Comparison of ENCODE assay signal across 35 cellular contexts in genomic region chr1:87521446-87521845, GRCh38.
DNase-seq lines count a peak whose midpoint lies in the region; ATAC-seq and TF ChIP-seq lines count a peak whose summit lies in the region.
"Had no signal": no experiment of that assay in that cellular context is flagged by ENCODE, and none has a peak within 500 bp of the region (broad histone marks: within the 10 kb centered on the region; RNA-seq: fewer than 3 reads in every experiment).

No MANE protein-coding gene starts in this region.

- peaks cover 3 to 14% (median 12%) of the 10 kb centered on the region in 5 donors for H3K27me3 Mint-ChIP-seq in naive thymus-derived CD4-positive, alpha-beta T cell
- peaks cover 22% of the 10 kb centered on the region for H3K27me3 Mint-ChIP-seq in T-helper 17 cell
- H3K27me3 Mint-ChIP-seq: B cell; CD4-positive, CD25-positive, alpha-beta regulatory T cell had no signal

- H3K36me3 ChIP-seq in naive thymus-derived CD4-positive, alpha-beta T cell (ENCODE audit: control insufficient read depth in 2 of 3, insufficient read depth in 3 of 3, low read length in 3 of 3) = no peaks in the 10 kb centered on the region
- H3K36me3 ChIP-seq in tibial artery = no peaks in the 10 kb centered on the region
- H3K36me3 ChIP-seq in prostate gland = no peaks in the 10 kb centered on the region
- H3K36me3 ChIP-seq: BE2C; BLaER1; BLaER1 treated with 17β-estradiol and CSF1 and Interleukin-3, amounts not matched to agents 10 nM and 100 nM had no signal

- no peaks in the 10 kb centered on the region for H3K4me1 ChIP-seq in naive thymus-derived CD4-positive, alpha-beta T cell (ENCODE audit: control insufficient read depth in 2 of 2, insufficient read depth in 2 of 2, low read length in 2 of 2)
- H3K4me1 ChIP-seq in tibial artery (peaks cover 0 to 58% (median 13%) of the 10 kb centered on the region in 4 donors), prostate gland (replicated peaks) (no peaks in the 10 kb centered on the region)
- H3K4me1 ChIP-seq: A549; BE2C; BLaER1; BLaER1 treated with 17β-estradiol and CSF1 and Interleukin-3, amounts not matched to agents 10 nM and 100 nM; Caco-2 had no signal

- intact Hi-C loops in naive thymus-derived CD4-positive, alpha-beta T cell (cut with micrococcal nuclease) = no loop called here
- intact Hi-C loops in tibial artery (cut with DNase I; ENCODE audit: low total_unique reads) (loop anchor here (5.0 to 10.0 kb wide), 2 partner anchors 96 to 187 kb away; no protein-coding TSS in a partner anchor), prostate gland (cut with DNase I) (no loop called here)

- H3K27ac Mint-ChIP-seq in naive thymus-derived CD4-positive, alpha-beta T cell = no peak overlapping the region
- no peak overlapping the region for H3K27ac Mint-ChIP-seq in stimulated activated effector memory CD8-positive, alpha-beta T cell treated with anti-CD3 and anti-CD28 coated beads, Interleukin-12 subunit alpha, Interleukin-12 subunit beta, amount 100 ng/mL, for 72 hours
- H3K27ac Mint-ChIP-seq in T-helper 17 cell = no peak overlapping the region
- H3K27ac Mint-ChIP-seq: B cell; CD14-positive monocyte; CD4-positive, alpha-beta T cell; CD4-positive, CD25-positive, alpha-beta regulatory T cell; CD8-positive, alpha-beta memory T cell; CD8-positive, alpha-beta T cell had no signal

- no peaks in the 10 kb centered on the region for H3K4me1 Mint-ChIP-seq in naive thymus-derived CD4-positive, alpha-beta T cell
- no peaks in the 10 kb centered on the region for H3K4me1 Mint-ChIP-seq in stimulated activated effector memory CD8-positive, alpha-beta T cell treated with anti-CD3 and anti-CD28 coated beads, Interleukin-12 subunit alpha, Interleukin-12 subunit beta, amount 100 ng/mL, for 72 hours
- no peaks in the 10 kb centered on the region for H3K4me1 Mint-ChIP-seq in T-helper 17 cell
- H3K4me1 Mint-ChIP-seq: CD14-positive monocyte; CD4-positive, alpha-beta memory T cell; CD4-positive, CD25-positive, alpha-beta regulatory T cell; CD8-positive, alpha-beta memory T cell had no signal

- H3K27ac ChIP-seq in naive thymus-derived CD4-positive, alpha-beta T cell (ENCODE audit: low read depth, low read length) = no peak overlapping the region
- peak overlapping the region; percentile 66 to 84 for H3K27ac ChIP-seq in tibial artery
- H3K27ac ChIP-seq in prostate gland = no peak overlapping the region
- H3K27ac ChIP-seq: 22Rv1; A549; BLaER1; BLaER1 treated with 17β-estradiol and CSF1 and Interleukin-3, amounts not matched to agents 10 nM and 100 nM; C4-2B had no signal

- CTCF ChIA-PET in naive thymus-derived CD4-positive, alpha-beta T cell (lab: Charles Lee) = no interaction called here

- ATAC-seq in GM18502 (IDR thresholded peaks at IDR 0.05; ENCODE audit: poor library complexity, unreplicated experiment) (peak; percentile 49), T-helper 17 cell (no peak)
- peak; percentile 61 for ATAC-seq in naive thymus-derived CD4-positive, alpha-beta T cell
- peak; percentile 48 for ATAC-seq in stimulated activated effector memory CD8-positive, alpha-beta T cell treated with anti-CD3 and anti-CD28 coated beads, Interleukin-12 subunit alpha, Interleukin-12 subunit beta, amount 100 ng/mL, for 72 hours
- ATAC-seq: A549; CD8-positive, alpha-beta T cell had no signal

- no peaks in the 10 kb centered on the region for H3K36me3 Mint-ChIP-seq in naive thymus-derived CD4-positive, alpha-beta T cell
- no peaks in the 10 kb centered on the region for H3K36me3 Mint-ChIP-seq in stimulated activated effector memory CD8-positive, alpha-beta T cell treated with anti-CD3 and anti-CD28 coated beads, Interleukin-12 subunit alpha, Interleukin-12 subunit beta, amount 100 ng/mL, for 72 hours
- no peaks in the 10 kb centered on the region for H3K36me3 Mint-ChIP-seq in T-helper 17 cell (ENCODE audit: low read depth)
- H3K36me3 Mint-ChIP-seq: CD14-positive monocyte; CD4-positive, alpha-beta memory T cell; CD4-positive, CD25-positive, alpha-beta regulatory T cell; CD8-positive, alpha-beta memory T cell; CD8-positive, alpha-beta T cell had no signal

- H3K9me3 Mint-ChIP-seq in naive thymus-derived CD4-positive, alpha-beta T cell = peaks cover 0 to 7% (median 2%) of the 10 kb centered on the region in 11 donors
- H3K9me3 Mint-ChIP-seq in stimulated activated effector memory CD8-positive, alpha-beta T cell treated with anti-CD3 and anti-CD28 coated beads, Interleukin-12 subunit alpha, Interleukin-12 subunit beta, amount 100 ng/mL, for 72 hours = no peaks in the 10 kb centered on the region
- H3K9me3 Mint-ChIP-seq: CD4-positive, alpha-beta T cell; CD8-positive, alpha-beta T cell had no signal

- TF ChIP-seq CTCF in tibial artery (IDR thresholded peaks at IDR 0.05) (no peak), prostate gland (IDR thresholded peaks at IDR 0.05) (no peak)

- DNase-seq in naive thymus-derived CD4-positive, alpha-beta T cell = no peak
- DNase-seq in stimulated activated effector memory CD8-positive, alpha-beta T cell treated with anti-CD3 and anti-CD28 coated beads, Interleukin-12 subunit alpha, Interleukin-12 subunit beta, amount 100 ng/mL, for 72 hours (ENCODE audit: low spot score in 2 of 2) = no peak
- DNase-seq in tibial artery = no peak
- no peak for DNase-seq in NCI-H187 (lab: John Stamatoyannopoulos, UW)
- DNase-seq in NCI-H128 (lab: John Stamatoyannopoulos, UW; ENCODE audit: unreplicated experiment) = no peak
- DNase-seq in T-helper 17 cell = no peak
- no peak for DNase-seq in prostate gland (ENCODE audit: low spot score)
- DNase-seq: 8988T; ACHN; AML-193; BE2C; C1 segment of cervical spinal cord; Caco-2; Calu3; CD4-positive, alpha-beta T cell; CD4-positive, CD25-positive, alpha-beta regulatory T cell; CD8-positive, alpha-beta memory T cell; CD8-positive, alpha-beta T cell; COR-L47; DMS 273 treated with DMSO at 0.1 percent for 48 hours; DMS153; DMS53; DMS79; DMS79 treated with DMSO at 0.1 percent for 48 hours; DND-41; EL had no signal

- TF ChIP-seq POLR2A in prostate gland (IDR thresholded peaks at IDR 0.05) = no peak

- H3K9me3 ChIP-seq in naive thymus-derived CD4-positive, alpha-beta T cell (ENCODE audit: control insufficient read depth in 2 of 3, low read length in 3 of 3) = no peaks in the 10 kb centered on the region
- H3K9me3 ChIP-seq in tibial artery (no peaks in the 10 kb centered on the region), T-helper 17 cell (ENCODE audit: control insufficient read depth, low read length, poor library complexity, severe bottlenecking) (no peaks in the 10 kb centered on the region), prostate gland (no peaks in the 10 kb centered on the region)
- H3K9me3 ChIP-seq: A549; BE2C; BLaER1; BLaER1 treated with 17β-estradiol and CSF1 and Interleukin-3, amounts not matched to agents 10 nM and 100 nM; Caco-2 had no signal

- H3K27me3 ChIP-seq in naive thymus-derived CD4-positive, alpha-beta T cell (ENCODE audit: control insufficient read depth in 2 of 2, insufficient read depth in 2 of 2, low read length in 2 of 2) = no peaks in the 10 kb centered on the region
- no peaks in the 10 kb centered on the region for H3K27me3 ChIP-seq in tibial artery
- no peaks in the 10 kb centered on the region for H3K27me3 ChIP-seq in prostate gland (replicated peaks; ENCODE audit: insufficient read depth)
- H3K27me3 ChIP-seq: BE2C; BLaER1; BLaER1 treated with 17β-estradiol and CSF1 and Interleukin-3, amounts not matched to agents 10 nM and 100 nM had no signal

- POLR2A ChIA-PET in naive thymus-derived CD4-positive, alpha-beta T cell (lab: Charles Lee) = no interaction called here

- no peak overlapping the region for H3K4me3 Mint-ChIP-seq in naive thymus-derived CD4-positive, alpha-beta T cell
- H3K4me3 Mint-ChIP-seq in stimulated activated effector memory CD8-positive, alpha-beta T cell treated with anti-CD3 and anti-CD28 coated beads, Interleukin-12 subunit alpha, Interleukin-12 subunit beta, amount 100 ng/mL, for 72 hours = no peak overlapping the region
- H3K4me3 Mint-ChIP-seq in T-helper 17 cell = no peak overlapping the region
- H3K4me3 Mint-ChIP-seq: B cell; CD14-positive monocyte; CD4-positive, alpha-beta memory T cell; CD4-positive, alpha-beta T cell; CD4-positive, CD25-positive, alpha-beta regulatory T cell; CD8-positive, alpha-beta memory T cell; CD8-positive, alpha-beta T cell had no signal

- 93% methylated on average over 2 of the region's 2 CpGs for WGBS in prostate gland

- H3K4me3 ChIP-seq in naive thymus-derived CD4-positive, alpha-beta T cell (ENCODE audit: low read length) = no peak overlapping the region
- H3K4me3 ChIP-seq in tibial artery (no peak overlapping the region), prostate gland (no peak overlapping the region)
- H3K4me3 ChIP-seq: A549; BLaER1; BLaER1 treated with 17β-estradiol and CSF1 and Interleukin-3, amounts not matched to agents 10 nM and 100 nM had no signal

Comparison
In these comparisons a context has a peak if more than half of its experiments do, and no peak if none do; other contexts are left out.
1. H3K27ac ChIP-seq: peak in tibial artery (2 of 2); none in naive thymus-derived CD4-positive, alpha-beta T cell (single experiment) and prostate gland (0 of 2).